Comparison of ENCODE assay signal across 8 cellular contexts in genomic region chr10:103183991-103184451, GRCh38. TPM values are rescaled to one million over a fixed set of nuclear protein-coding genes. Genes with fewer than 3 reads are reported as not detected.
A peak's percentile ranks its signal among the peaks of the same experiment; 100 is the strongest.
DNase-seq lines count a peak whose midpoint lies in the region; ATAC-seq and TF ChIP-seq lines count a peak whose summit lies in the region.
"Not testable (repeated sequence)": the region's sequence is repeated elsewhere in the genome, so short reads cannot be mapped to it uniquely, and the experiment has no call there.

No MANE protein-coding gene starts in this region.

- H3K36me3 Mint-ChIP-seq in CD14-positive monocyte: peaks cover 27 to 41% of the 10 kb centered on the region in 2 donors
- H3K36me3 Mint-ChIP-seq in mesothelial cell of epicardium: not testable (repeated sequence)

- H3K4me1 ChIP-seq in gastroesophageal sphincter (peaks cover 9 to 83% (median 14%) of the 10 kb centered on the region in 3 donors), transverse colon (peaks cover 15 to 83% (median 40%) of the 10 kb centered on the region in 4 donors)

- not testable (repeated sequence) for TF ChIP-seq POLR2A in gastroesophageal sphincter (IDR thresholded peaks at IDR 0.05); transverse colon (IDR thresholded peaks at IDR 0.05)

- not testable (repeated sequence) for ATAC-seq in gastroesophageal sphincter

- H3K4me1 Mint-ChIP-seq in CD14-positive monocyte: peaks cover 74% of the 10 kb centered on the region
- peaks cover 37% of the 10 kb centered on the region for H3K4me1 Mint-ChIP-seq in mesothelial cell of epicardium

- intact Hi-C loops in CD14-positive monocyte (cut with micrococcal nuclease): loop anchor here in 1 of 2 donors (5.0 kb wide), 1 partner anchor 267 kb away; the partner anchor contains the start of gene CNNM2
- intact Hi-C loops in transverse colon (cut with DNase I; ENCODE audit: low total_unique reads): not testable (repeated sequence)

- H3K36me3 ChIP-seq in gastroesophageal sphincter: peaks cover 0 to 21% of the 10 kb centered on the region in 2 donors
- not testable (repeated sequence) for H3K36me3 ChIP-seq in transverse colon

- WGBS in gastroesophageal sphincter (ENCODE audit: low coverage in 1 of 2), 2 donors: 69 to 75% methylated on average over 9 to 10 of the region's 12 CpGs
- WGBS in transverse colon (ENCODE audit: low coverage in 1 of 2), 2 donors: 83% methylated on average over 12 of the region's 12 CpGs; no CpG with 5 or more reads in 1 of the 2 donors

- H3K27ac Mint-ChIP-seq in CD14-positive monocyte (peak overlapping the region; percentile 35 to 89 (median 61)), mesothelial cell of epicardium (peak overlapping the region; percentile 86)

- not testable (repeated sequence) for H3K27me3 Mint-ChIP-seq in CD14-positive monocyte (ENCODE audit: low read depth in 3 of 3); mesothelial cell of epicardium (ENCODE audit: low read depth)

- H3K4me3 Mint-ChIP-seq in CD14-positive monocyte: peak overlapping the region; percentile 35 to 55
- peak overlapping the region; percentile 8 for H3K4me3 Mint-ChIP-seq in mesothelial cell of epicardium

- in situ Hi-C loops in transverse colon (cut with MboI; ENCODE audit: low pct_ligation_motif_present in 1 of 4, low pct_unique_long_range_greater_than_20kb in 1 of 4, low sequenced_read_pairs in 3 of 4): not testable (repeated sequence)

- TF ChIP-seq CTCF in CD14-positive monocyte (IDR thresholded peaks at IDR 0.05); VCaP (conservative IDR thresholded peaks at IDR 0.05); mesothelial cell of epicardium (IDR thresholded peaks at IDR 0.05; ENCODE audit: unreplicated experiment); transverse colon (IDR thresholded peaks at IDR 0.05): not testable (repeated sequence)
- TF ChIP-seq CTCF in gastroesophageal sphincter (IDR thresholded peaks at IDR 0.05): peak in 1 of 4 experiments; percentile 14

- H3K27ac ChIP-seq in VCaP (peak overlapping the region; percentile 56), caudate nucleus (ENCODE audit: low read depth, low read length) (peak overlapping the region; percentile 32), gastroesophageal sphincter (peak overlapping the region in 3 of 4 donors; percentile 34 to 69 (median 64)), transverse colon (peak overlapping the region in 3 of 4 donors; percentile 1 to 47 (median 45))

- not testable (repeated sequence) for TF ChIP-seq RAD21 in Ishikawa (IDR thresholded peaks at IDR 0.05; ENCODE audit: low read depth)

- not testable (repeated sequence) for TF ChIP-seq EP300 in Ishikawa (IDR thresholded peaks at IDR 0.05; ENCODE audit: borderline replicate concordance); gastroesophageal sphincter (IDR thresholded peaks at IDR 0.05); transverse colon (IDR thresholded peaks at IDR 0.05; ENCODE audit: low read depth)

- H3K4me3 ChIP-seq in gastroesophageal sphincter: peak overlapping the region in 1 of 2 donors; percentile 7
- not testable (repeated sequence) for H3K4me3 ChIP-seq in transverse colon

- DNase-seq in CD14-positive monocyte (ENCODE audit: low spot score); caudate nucleus (lab: John Stamatoyannopoulos, UW); mesothelial cell of epicardium (ENCODE audit: low spot score in 2 of 2, unreplicated experiment in 2 of 2); transverse colon: not testable (repeated sequence)
- peak; percentile 54 for DNase-seq in renal cortical epithelial cell (ENCODE audit: low read depth)

- not testable (repeated sequence) for H3K9me3 ChIP-seq in gastroesophageal sphincter, transverse colon

- H3K27me3 ChIP-seq in gastroesophageal sphincter, transverse colon: not testable (repeated sequence)

- H3K9me3 Mint-ChIP-seq in CD14-positive monocyte, mesothelial cell of epicardium: not testable (repeated sequence)

TF ChIP-seq in Ishikawa, 13 proteins besides CTCF, POLR2A, EP300 and RAD21:
- peak; percentile 94 for TF ChIP-seq TEAD4 (IDR thresholded peaks at IDR 0.05)

RNA-seq across cellular contexts. Expression of gene NT5C2, which starts 9.1 kb away (rescaled TPM):
- polyA plus RNA-seq in CD14-positive monocyte: 100 to 1,000 TPM in 1 of 2 donors, 10 to 100 TPM in 1; 81.8 to 116 TPM
- total RNA-seq in gastroesophageal sphincter (10 to 100 TPM; 63.4 to 71.9 (median 71.1) TPM), mesothelial cell of epicardium (77.7 to 84.3 TPM (median 81.2 TPM) in 3 replicates), renal cortical epithelial cell (120 and 137 TPM in 2 replicates), transverse colon (100 to 1,000 TPM in 2 of 4 donors, 10 to 100 TPM in 2; 77.1 to 135 (median 105) TPM)
